Comparison of ENCODE assay signal across 8 cellular contexts in the genomic region with DNA sequence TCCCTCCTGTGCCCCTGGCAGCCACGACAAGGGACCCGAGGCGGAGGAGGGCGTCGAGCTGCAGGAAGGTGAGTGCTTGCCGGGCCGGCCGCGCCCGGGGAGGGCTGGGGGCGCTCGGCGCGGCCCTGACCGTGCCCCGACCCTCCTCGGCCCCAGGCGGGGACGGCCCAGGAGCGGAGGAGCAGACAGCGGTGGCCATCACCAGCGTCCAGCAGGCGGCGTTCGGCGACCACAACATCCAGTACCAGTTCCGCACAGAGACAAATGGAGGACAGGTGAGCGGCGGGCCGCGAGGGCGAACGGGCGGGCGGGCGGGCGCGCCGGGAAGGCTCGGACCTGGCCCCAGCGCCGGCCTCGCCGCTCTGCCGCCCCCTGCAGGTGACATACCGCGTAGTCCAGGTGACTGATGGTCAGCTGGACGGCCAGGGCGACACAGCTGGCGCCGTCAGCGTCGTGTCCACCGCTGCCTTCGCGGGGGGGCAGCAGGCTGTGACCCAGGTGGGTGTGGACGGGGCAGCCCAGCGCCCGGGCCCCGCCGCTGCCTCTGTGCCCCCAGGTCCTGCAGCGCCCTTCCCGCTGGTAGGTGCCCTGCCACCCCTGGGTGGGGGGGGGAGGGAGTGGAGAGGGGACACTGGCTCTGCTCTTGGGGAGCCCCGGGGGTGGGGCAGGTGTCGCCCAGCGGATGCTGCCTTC. TPM values are rescaled to one million over a fixed set of nuclear protein-coding genes. Genes with fewer than 3 reads are reported as not detected.
A peak's percentile ranks its signal among the peaks of the same experiment; 100 is the strongest.
DNase-seq lines count a peak whose midpoint lies in the region; ATAC-seq and TF ChIP-seq lines count a peak whose summit lies in the region.

No MANE protein-coding gene starts in this region.

- H3K4me3 ChIP-seq in fibroblast of the aortic adventitia (ENCODE audit: low read depth, low read length) (peak overlapping the region; percentile 68), neural cell (ENCODE audit: low read length) (peak overlapping the region; percentile 83), stomach (peak overlapping the region; percentile 66 to 84 (median 75))

- H3K4me1 Mint-ChIP-seq in IgD-negative memory B cell = peaks cover 28 to 33% (median 30%) of the 10 kb centered on the region in 3 donors

- H3K36me3 Mint-ChIP-seq in IgD-negative memory B cell = no peaks in the 10 kb centered on the region

- H3F3A ChIP-seq in neural cell (ENCODE audit: insufficient read depth, low read length, poor library complexity, severe bottlenecking) = no peaks in the 10 kb centered on the region

- no peaks in the 10 kb centered on the region for H3K27me3 ChIP-seq in neural cell (ENCODE audit: insufficient read depth, low read depth, low read length)
- H3K27me3 ChIP-seq in stomach = no peaks in the 10 kb centered on the region

- H4K20me1 ChIP-seq in neural cell (ENCODE audit: insufficient read depth) = no peaks in the 10 kb centered on the region

- peaks cover 17 to 67% (median 52%) of the 10 kb centered on the region in 4 donors for H3K4me1 ChIP-seq in stomach

- H3K27me3 Mint-ChIP-seq in IgD-negative memory B cell = peaks cover 5% of the 10 kb centered on the region

- peak; percentile 38 for ATAC-seq in GM21526 (IDR thresholded peaks at IDR 0.05; ENCODE audit: low FRiP score, unreplicated experiment)

- H2AFZ ChIP-seq in neural cell (ENCODE audit: low read depth, low read length) = no peak overlapping the region

- DNase-seq in DMS114 treated with DMSO at 0.1 percent for 48 hours (lab: John Stamatoyannopoulos, UW; ENCODE audit: unreplicated experiment) (peak; percentile 44), RPMI7951 (ENCODE audit: low read depth) (peak; percentile 74), fibroblast of the aortic adventitia (ENCODE audit: low read depth) (peak; percentile 71), stomach (peak; percentile 90)
- peak; percentile 68 for DNase-seq in activated T-helper 9 cell treated with anti-CD3 and anti-CD28 coated beads, Interleukin-2, amount 50 U/mL, for 16 hours (ENCODE audit: low read depth)

- peak overlapping the region; percentile 76 to 86 (median 82) for H3K4me3 Mint-ChIP-seq in IgD-negative memory B cell

- H3K27ac ChIP-seq in neural cell (ENCODE audit: low read length) (peak overlapping the region; percentile 62), stomach (peak overlapping the region; percentile 90 to 96 (median 93))

- intact Hi-C loops in stomach (cut with DNase I; ENCODE audit: low total_unique reads) = loop anchor here (10.0 kb wide), 1 partner anchor 125 kb away; a partner anchor contains a TSS

- H3K36me3 ChIP-seq in neural cell (ENCODE audit: insufficient read depth, low read length) (no peaks in the 10 kb centered on the region), stomach (peaks cover 34 to 62% (median 49%) of the 10 kb centered on the region in 4 donors)

- H3K9ac ChIP-seq in neural cell (ENCODE audit: low read length) = peak overlapping the region; percentile 74

- no peaks in the 10 kb centered on the region for H3K9me2 ChIP-seq in neural cell (ENCODE audit: insufficient read depth, low read length)

- peaks cover 6% of the 10 kb centered on the region for H3K79me2 ChIP-seq in neural cell (replicated peaks; ENCODE audit: insufficient read depth, low read length)

- H3K9me3 ChIP-seq in neural cell (ENCODE audit: low read length) (no peaks in the 10 kb centered on the region), stomach (no peaks in the 10 kb centered on the region)

- peak; percentile 59 for TF ChIP-seq CTCF in fibroblast of the aortic adventitia (IDR thresholded peaks at IDR 0.05; ENCODE audit: insufficient read depth, low read length)
- TF ChIP-seq CTCF in neural cell (IDR thresholded peaks at IDR 0.05; ENCODE audit: poor library complexity, severe bottlenecking) = peak; percentile 69
- peak in 5 of 7 experiments; percentile 23 to 90 (median 68) for TF ChIP-seq CTCF in stomach (IDR thresholded peaks at IDR 0.05)

- no peaks in the 10 kb centered on the region for H3K9me3 Mint-ChIP-seq in IgD-negative memory B cell

- WGBS in stomach, 5 donors = 2 to 27% (median 3%) methylated on average over 3 to 66 of the region's 66 CpGs

- no peak for TF ChIP-seq POLR2A in stomach (IDR thresholded peaks at IDR 0.05)

- no peak for TF ChIP-seq EP300 in neural cell (conservative IDR thresholded peaks at IDR 0.05; ENCODE audit: poor library complexity, severe bottlenecking)
- TF ChIP-seq EP300 in stomach (IDR thresholded peaks at IDR 0.05) = no peak

- TF ChIP-seq RAD21 in neural cell (conservative IDR thresholded peaks at IDR 0.05) = peak; percentile 56

- H3K4me2 ChIP-seq in neural cell (ENCODE audit: low read length) = peak overlapping the region; percentile 68

- H3K27ac Mint-ChIP-seq in IgD-negative memory B cell = peak overlapping the region; percentile 53 to 95 (median 76)

TF ChIP-seq in neural cell, 6 proteins besides CTCF, POLR2A, EP300 and RAD21:
- TF ChIP-seq MXI1 (conservative IDR thresholded peaks at IDR 0.05; ENCODE audit: poor library complexity, severe bottlenecking) (peak; percentile 20), POLR2AphosphoS5 (IDR thresholded peaks at IDR 0.05) (peak; percentile 32), TAF1 (IDR thresholded peaks at IDR 0.05; ENCODE audit: low read depth) (no peak), SMC3 (conservative IDR thresholded peaks at IDR 0.05; ENCODE audit: poor library complexity) (peak; percentile 53), EZH2 (IDR thresholded peaks at IDR 0.05; ENCODE audit: borderline replicate concordance, insufficient read depth, low read length, poor library complexity, severe bottlenecking) (no peak)
- TF ChIP-seq, protein P1, sequence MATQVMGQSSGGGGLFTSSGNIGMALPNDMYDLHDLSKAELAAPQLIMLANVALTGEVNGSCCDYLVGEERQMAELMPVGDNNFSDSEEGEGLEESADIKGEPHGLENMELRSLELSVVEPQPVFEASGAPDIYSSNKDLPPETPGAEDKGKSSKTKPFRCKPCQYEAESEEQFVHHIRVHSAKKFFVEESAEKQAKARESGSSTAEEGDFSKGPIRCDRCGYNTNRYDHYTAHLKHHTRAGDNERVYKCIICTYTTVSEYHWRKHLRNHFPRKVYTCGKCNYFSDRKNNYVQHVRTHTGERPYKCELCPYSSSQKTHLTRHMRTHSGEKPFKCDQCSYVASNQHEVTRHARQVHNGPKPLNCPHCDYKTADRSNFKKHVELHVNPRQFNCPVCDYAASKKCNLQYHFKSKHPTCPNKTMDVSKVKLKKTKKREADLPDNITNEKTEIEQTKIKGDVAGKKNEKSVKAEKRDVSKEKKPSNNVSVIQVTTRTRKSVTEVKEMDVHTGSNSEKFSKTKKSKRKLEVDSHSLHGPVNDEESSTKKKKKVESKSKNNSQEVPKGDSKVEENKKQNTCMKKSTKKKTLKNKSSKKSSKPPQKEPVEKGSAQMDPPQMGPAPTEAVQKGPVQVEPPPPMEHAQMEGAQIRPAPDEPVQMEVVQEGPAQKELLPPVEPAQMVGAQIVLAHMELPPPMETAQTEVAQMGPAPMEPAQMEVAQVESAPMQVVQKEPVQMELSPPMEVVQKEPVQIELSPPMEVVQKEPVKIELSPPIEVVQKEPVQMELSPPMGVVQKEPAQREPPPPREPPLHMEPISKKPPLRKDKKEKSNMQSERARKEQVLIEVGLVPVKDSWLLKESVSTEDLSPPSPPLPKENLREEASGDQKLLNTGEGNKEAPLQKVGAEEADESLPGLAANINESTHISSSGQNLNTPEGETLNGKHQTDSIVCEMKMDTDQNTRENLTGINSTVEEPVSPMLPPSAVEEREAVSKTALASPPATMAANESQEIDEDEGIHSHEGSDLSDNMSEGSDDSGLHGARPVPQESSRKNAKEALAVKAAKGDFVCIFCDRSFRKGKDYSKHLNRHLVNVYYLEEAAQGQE (IDR thresholded peaks at IDR 0.05; ENCODE audit: borderline replicate concordance) = no peak

RNA-seq across cellular contexts. Expression of a gene that starts 0.8 kb away (rescaled TPM):
- polyA plus RNA-seq in IgD-negative memory B cell (11.5 TPM), neural cell (104 and 107 TPM in 2 replicates), stomach (100 to 1,000 TPM in 1 of 3 donors, 10 to 100 TPM in 2; 83.9 to 109 (median 88.2) TPM)
- 33.9 and 37.4 TPM in 2 replicates for total RNA-seq in RPMI7951 (2014; rRNA removed; shearing (Covaris generic))
- total RNA-seq in fibroblast of the aortic adventitia (ENCODE audit: low replicate concordance) (51.6 and 72.9 TPM in 2 replicates), stomach (100 to 1,000 TPM in 1 of 5 donors, 10 to 100 TPM in 4; 26.8 to 105 (median 71.8) TPM)
- 61.2 and 70.4 TPM in 2 replicates for polyA minus RNA-seq in neural cell

RNA-seq across cellular contexts. Expression of a gene that starts 12.8 kb away (rescaled TPM):
- polyA plus RNA-seq in IgD-negative memory B cell (not detected), neural cell (not detected in 2 replicates), stomach (1 to 10 TPM in 1 of 3 donors, under 1 TPM in 1, not detected in 1; 0.60 to 6.6 TPM)
- not detected in 2 replicates for total RNA-seq in RPMI7951 (2014; rRNA removed; shearing (Covaris generic))
- total RNA-seq in fibroblast of the aortic adventitia (ENCODE audit: low replicate concordance) (not detected in 2 replicates), stomach (10 to 100 TPM in 1 of 5 donors, not detected in 4; 10.4 TPM)
- 0.24 and 0.35 TPM in 2 replicates for polyA minus RNA-seq in neural cell

RNA-seq across cellular contexts. Expression of a gene that starts 20.8 kb away (rescaled TPM):
- polyA plus RNA-seq in IgD-negative memory B cell (49.1 TPM), neural cell (not detected in 2 replicates), stomach (10 to 100 TPM; 17.9 to 90.7 (median 84.4) TPM)
- 1.8 TPM in 2 replicates for total RNA-seq in RPMI7951 (2014; rRNA removed; shearing (Covaris generic))
- total RNA-seq in fibroblast of the aortic adventitia (ENCODE audit: low replicate concordance) (0.54 TPM in 1 of 2 replicates, not detected in the other), stomach (100 to 1,000 TPM in 2 of 5 donors, 10 to 100 TPM in 3; 20.4 to 174 (median 72.8) TPM)
- polyA minus RNA-seq in neural cell = 0.46 TPM in 1 of 2 replicates, not detected in the other

RNA-seq across cellular contexts. Expression of a gene that starts 22.4 kb away (rescaled TPM):
- polyA plus RNA-seq in IgD-negative memory B cell (0.25 TPM), neural cell (not detected in 2 replicates), stomach (under 1 TPM in 1 of 3 donors, not detected in 2; 0.05 TPM)
- total RNA-seq in RPMI7951 (2014; rRNA removed; shearing (Covaris generic)) = not detected in 2 replicates
- total RNA-seq in fibroblast of the aortic adventitia (ENCODE audit: low replicate concordance) (not detected in 2 replicates), stomach (1 to 10 TPM in 1 of 5 donors, under 1 TPM in 1, not detected in 3; 0.73 to 5.5 TPM)
- not detected in 2 replicates for polyA minus RNA-seq in neural cell

RNA-seq across cellular contexts. Expression of a gene that starts 41.0 kb away (rescaled TPM):
- not detected for polyA plus RNA-seq in IgD-negative memory B cell
- total RNA-seq in RPMI7951 (2014; rRNA removed; shearing (Covaris generic)) = not detected in 2 replicates
- total RNA-seq in fibroblast of the aortic adventitia (ENCODE audit: low replicate concordance) = not detected in 2 replicates
- not detected in 2 replicates for polyA plus RNA-seq in neural cell
- not detected in 2 replicates for polyA minus RNA-seq in neural cell
- not detected for total RNA-seq in stomach
- polyA plus RNA-seq in stomach = under 1 TPM in 1 of 3 donors, not detected in 2; 0.25 TPM

Comparison
In these comparisons a context has a peak if more than half of its experiments do, and no peak if none do; other contexts are left out.
1. Peak in every context shown above with its lines: DNase-seq, ATAC-seq, H3K4me3 ChIP-seq and H3K27ac ChIP-seq.